In the genomic region with DNA sequence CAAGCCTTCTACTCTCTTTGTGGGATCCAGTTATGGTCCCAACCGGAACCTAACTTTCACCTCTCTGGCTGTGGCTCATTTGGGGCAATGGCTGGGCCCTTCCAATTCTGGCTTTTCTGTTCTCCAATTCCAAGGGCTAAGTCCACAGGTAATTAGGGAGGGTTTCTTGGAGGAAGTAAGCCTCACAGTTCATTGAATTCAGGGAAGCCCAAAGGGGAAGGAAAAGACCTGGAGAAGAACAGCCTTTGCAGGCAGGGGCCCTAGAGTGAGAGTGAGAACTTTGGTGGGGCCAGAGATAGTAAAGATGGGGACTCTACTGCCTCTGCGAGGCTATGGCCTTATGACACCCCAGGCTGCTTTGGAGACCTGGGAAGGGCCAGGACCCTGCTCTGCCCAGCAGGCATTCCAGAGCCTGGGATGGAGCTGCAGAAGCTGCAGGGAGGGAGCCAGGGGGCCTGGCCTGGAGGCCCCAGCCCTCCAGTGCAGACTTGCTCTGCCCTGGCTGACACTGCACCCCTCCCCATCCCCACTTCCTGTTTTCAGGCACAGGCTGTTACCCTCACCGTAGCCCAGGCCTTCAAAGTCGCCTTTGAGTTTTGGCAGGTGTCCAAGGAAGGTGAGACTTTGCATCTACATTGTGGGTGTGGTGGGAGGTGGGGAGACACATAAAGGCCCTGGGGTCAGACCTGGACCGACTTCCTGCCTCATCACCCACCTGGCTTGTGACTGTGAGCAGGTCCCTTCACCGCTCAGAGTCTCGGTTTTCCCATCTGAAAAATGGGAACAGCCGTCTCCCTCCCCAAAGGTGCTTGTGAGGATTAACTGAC, we compare ENCODE assay signal across 8 cellular contexts. TPM values are rescaled to one million over a fixed set of nuclear protein-coding genes. Genes with fewer than 3 reads are reported as not detected.
A peak's percentile ranks its signal among the peaks of the same experiment; 100 is the strongest.
DNase-seq lines count a peak whose midpoint lies in the region; ATAC-seq and TF ChIP-seq lines count a peak whose summit lies in the region.

No MANE protein-coding gene starts in this region.

- POLR2A ChIA-PET in activated CD4-positive, alpha-beta memory T cell treated with anti-CD3 and anti-CD28 coated beads, Interleukin-2, amount 10 ng/mL, durations not matched to agents 7 days and 5 days (lab: Charles Lee), result interaction anchor here (1.2 to 4.9 kb wide), 2 partner anchors 9 to 13 kb away, joined by 6 to 33 read pairs; no protein-coding TSS in a partner anchor

- H3K4me1 Mint-ChIP-seq in activated CD4-positive, alpha-beta memory T cell treated with anti-CD3 and anti-CD28 coated beads, Interleukin-2, amount 10 ng/mL, durations not matched to agents 7 days and 5 days, result peaks cover 75% of the 10 kb centered on the region
- peaks cover 68 to 75% of the 10 kb centered on the region in 2 donors for H3K4me1 Mint-ChIP-seq in immature natural killer cell

- no peaks in the 10 kb centered on the region for H3K27me3 ChIP-seq in stomach

- CTCF ChIA-PET in activated CD4-positive, alpha-beta memory T cell treated with anti-CD3 and anti-CD28 coated beads, Interleukin-2, amount 10 ng/mL, durations not matched to agents 7 days and 5 days (lab: Charles Lee), result no interaction called here

- peaks cover 14 to 72% (median 67%) of the 10 kb centered on the region in 4 donors for H3K36me3 ChIP-seq in stomach

- TF ChIP-seq CTCF in stomach (IDR thresholded peaks at IDR 0.05), result no peak

- peak overlapping the region in 4 of 5 donors; percentile 50 to 63 (median 56) for H3K27ac ChIP-seq in stomach

- peaks cover 38% of the 10 kb centered on the region for H3K36me3 Mint-ChIP-seq in activated CD4-positive, alpha-beta memory T cell treated with anti-CD3 and anti-CD28 coated beads, Interleukin-2, amount 10 ng/mL, durations not matched to agents 7 days and 5 days (ENCODE audit: low read depth)
- peaks cover 5 to 22% (median 12%) of the 10 kb centered on the region in 3 donors for H3K36me3 Mint-ChIP-seq in immature natural killer cell

- DNase-seq in Jurkat, Clone E6-1 (ENCODE audit: low read depth, low spot score), result peak; percentile 90
- DNase-seq in activated CD4-positive, alpha-beta memory T cell treated with anti-CD3 and anti-CD28 coated beads, Interleukin-2, amount 10 ng/mL, durations not matched to agents 7 days and 5 days, result peak; percentile 74
- peak; percentile 85 to 89 (median 88) for DNase-seq in immature natural killer cell
- peak; percentile 62 for DNase-seq in stomach
- DNase-seq in DMS 273 treated with DMSO at 0.1 percent for 48 hours (lab: John Stamatoyannopoulos, UW), result no peak
- DNase-seq in NCI-H2227 treated with DMSO at 0.1 percent for 48 hours (lab: John Stamatoyannopoulos, UW), result no peak

- H3K27me3 Mint-ChIP-seq in activated CD4-positive, alpha-beta memory T cell treated with anti-CD3 and anti-CD28 coated beads, Interleukin-2, amount 10 ng/mL, durations not matched to agents 7 days and 5 days, result no peaks in the 10 kb centered on the region
- H3K27me3 Mint-ChIP-seq in immature natural killer cell (ENCODE audit: low read depth in 3 of 3), result peaks cover 2 to 6% (median 5%) of the 10 kb centered on the region in 3 donors

- H3K9me3 Mint-ChIP-seq in activated CD4-positive, alpha-beta memory T cell treated with anti-CD3 and anti-CD28 coated beads, Interleukin-2, amount 10 ng/mL, durations not matched to agents 7 days and 5 days, result no peaks in the 10 kb centered on the region
- no peaks in the 10 kb centered on the region for H3K9me3 Mint-ChIP-seq in immature natural killer cell

- ATAC-seq in GM19438 (IDR thresholded peaks at IDR 0.05; ENCODE audit: low read depth, unreplicated experiment) (peak; percentile 67), HG03025 (IDR thresholded peaks at IDR 0.05; ENCODE audit: low FRiP score, unreplicated experiment) (no peak)

- H3K4me3 ChIP-seq in Jurkat, Clone E6-1 (ENCODE audit: low read length), result no peak overlapping the region
- no peak overlapping the region for H3K4me3 ChIP-seq in stomach

- peaks cover 24 to 53% (median 32%) of the 10 kb centered on the region in 4 donors for H3K4me1 ChIP-seq in stomach

- H3K9me3 ChIP-seq in stomach, result no peaks in the 10 kb centered on the region

- peak overlapping the region; percentile 37 for H3K4me3 Mint-ChIP-seq in activated CD4-positive, alpha-beta memory T cell treated with anti-CD3 and anti-CD28 coated beads, Interleukin-2, amount 10 ng/mL, durations not matched to agents 7 days and 5 days
- peak overlapping the region; percentile 74 to 85 (median 78) for H3K4me3 Mint-ChIP-seq in immature natural killer cell

- peak overlapping the region; percentile 83 for H3K27ac Mint-ChIP-seq in activated CD4-positive, alpha-beta memory T cell treated with anti-CD3 and anti-CD28 coated beads, Interleukin-2, amount 10 ng/mL, durations not matched to agents 7 days and 5 days
- H3K27ac Mint-ChIP-seq in immature natural killer cell, result peak overlapping the region; percentile 87 to 97 (median 95)

- intact Hi-C loops in stomach (cut with DNase I; ENCODE audit: low total_unique reads), result no loop called here

- no peak for TF ChIP-seq EP300 in stomach (IDR thresholded peaks at IDR 0.05)

- WGBS in stomach, 5 donors, result 47 to 64% (median 57%) methylated on average over 8 of the region's 8 CpGs

- no peak for TF ChIP-seq POLR2A in stomach (IDR thresholded peaks at IDR 0.05)

RNA-seq across cellular contexts. Expression of a gene that starts 18.9 kb away (rescaled TPM):
- 15.0 TPM for polyA plus RNA-seq in Jurkat, Clone E6-1 (2012; ENCODE audit: insufficient read depth, insufficient read length)
- 10 to 100 TPM; 26.4 to 27.7 TPM for total RNA-seq in activated CD4-positive, alpha-beta memory T cell treated with anti-CD3 and anti-CD28 coated beads, Interleukin-2, amount 10 ng/mL, durations not matched to agents 7 days and 5 days
- polyA plus RNA-seq in immature natural killer cell (10 to 100 TPM; 46.5 to 81.5 (median 69.2) TPM), stomach (10 to 100 TPM; 13.3 to 17.6 (median 15.7) TPM)
- total RNA-seq in stomach, result 10 to 100 TPM in 4 of 5 donors, not detected in 1; 10.6 to 73.7 (median 39.8) TPM

RNA-seq across cellular contexts. Expression of a gene that starts 54.3 kb away (rescaled TPM):
- polyA plus RNA-seq in Jurkat, Clone E6-1 (2012; ENCODE audit: insufficient read depth, insufficient read length), result not detected
- 10 to 100 TPM; 22.3 to 24.1 TPM for total RNA-seq in activated CD4-positive, alpha-beta memory T cell treated with anti-CD3 and anti-CD28 coated beads, Interleukin-2, amount 10 ng/mL, durations not matched to agents 7 days and 5 days
- polyA plus RNA-seq in immature natural killer cell (1 to 10 TPM in 2 of 3 donors, under 1 TPM in 1; 0.48 to 2.8 (median 1.2) TPM), stomach (10 to 100 TPM in 1 of 3 donors, 1 to 10 TPM in 2; 4.3 to 10.0 (median 4.5) TPM)
- 10 to 100 TPM in 1 of 5 donors, 1 to 10 TPM in 4; 4.6 to 33.9 (median 6.4) TPM for total RNA-seq in stomach

Comparison
In these comparisons a context has a peak if more than half of its experiments do, and no peak if none do; other contexts are left out.
1. DNase-seq: peak in Jurkat, Clone E6-1 (single experiment), activated CD4-positive, alpha-beta memory T cell treated with anti-CD3 and anti-CD28 coated beads, Interleukin-2, amount 10 ng/mL, durations not matched to agents 7 days and 5 days (single experiment), immature natural killer cell (3 of 3) and stomach (single experiment); none in DMS 273 treated with DMSO at 0.1 percent for 48 hours (single experiment) and NCI-H2227 treated with DMSO at 0.1 percent for 48 hours (single experiment).